Comparison of ENCODE assay signal across 22 cellular contexts in the genomic region with DNA sequence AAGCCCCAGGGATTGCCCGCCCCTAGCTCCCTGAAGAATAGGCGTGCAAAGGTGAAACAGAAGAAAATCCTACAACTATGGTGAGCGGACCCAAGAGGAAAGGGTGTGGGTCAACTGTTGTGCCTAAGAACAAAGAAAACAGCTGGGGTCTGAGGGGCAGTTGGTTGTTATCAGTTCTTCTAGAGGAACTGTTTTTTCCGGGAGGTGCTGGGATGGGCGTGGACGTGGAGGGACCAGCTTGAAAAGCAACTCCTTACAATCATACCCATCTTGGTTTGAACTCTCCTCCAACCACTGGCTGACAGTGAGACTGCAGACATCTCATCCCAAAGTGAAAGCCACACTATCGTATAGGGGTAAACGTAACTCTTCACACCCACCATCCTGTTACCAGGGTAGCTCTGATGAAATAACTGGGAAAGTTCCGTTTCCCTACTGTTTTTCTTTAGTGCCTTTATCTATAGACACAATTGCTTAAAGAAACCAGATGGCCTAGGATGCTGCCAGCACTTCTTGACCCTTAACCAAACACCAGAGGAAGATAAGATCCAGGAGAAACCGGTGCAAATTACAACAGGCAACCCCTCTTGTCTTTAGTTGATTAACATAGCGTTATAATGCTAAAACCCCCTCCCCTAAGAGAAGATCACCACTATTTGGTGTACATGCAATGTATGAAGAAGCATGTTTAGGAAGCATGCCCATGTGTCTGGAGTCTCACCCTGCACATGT.
"Had no signal": no experiment of that assay in that cellular context is flagged by ENCODE, and none has a peak within 500 bp of the region (broad histone marks: within the 10 kb centered on the region; RNA-seq: fewer than 3 reads in every experiment).

No MANE protein-coding gene starts in this region.

- H3K9me3 ChIP-seq: ascending aorta, esophagus muscularis mucosa, ovary, sigmoid colon, thoracic aorta, upper lobe of left lung had no signal

- H2AFZ ChIP-seq: neural progenitor cell had no signal

- H3K27me3 ChIP-seq: ascending aorta, ovary, upper lobe of left lung had no signal

- H3K9ac ChIP-seq: neural progenitor cell had no signal

- H3K4me3 ChIP-seq: ascending aorta, esophagus muscularis mucosa, neural progenitor cell, ovary, sigmoid colon, thoracic aorta, upper lobe of left lung had no signal

- H3K36me3 ChIP-seq: ascending aorta, esophagus muscularis mucosa, neural progenitor cell, ovary, sigmoid colon, thoracic aorta, upper lobe of left lung had no signal

- H3K27ac ChIP-seq: ascending aorta, esophagus muscularis mucosa, neural progenitor cell, ovary, sigmoid colon, thoracic aorta had no signal

- ATAC-seq: activated CD8-positive, alpha-beta T cell treated with anti-CD3 and anti-CD28 coated beads for 36 hours; activated naive CD8-positive, alpha-beta T cell treated with anti-CD3 and anti-CD28 coated beads, Interleukin-2, amount 50 U/mL, for 24 hours; activated T-helper 17 cell treated with anti-CD3 and anti-CD28 coated beads, Interleukin-2, amount 50 U/mL, for 72 hours; left lobe of liver; naive thymus-derived CD4-positive, alpha-beta T cell; stimulated activated memory B cell treated with anti-CD40 and anti-IgM and Interleukin-4, amounts not matched to agents 10 μg/mL and 1 μg/mL and 100 μg/mL, for 72 hours had no signal

- H3K4me2 ChIP-seq: neural progenitor cell had no signal

- DNase-seq: activated CD4-positive, alpha-beta T cell treated with anti-CD3 and anti-CD28 coated beads, Interleukin-2, amount 10 ng/mL, durations not matched to agents 24 days and 14 days; activated CD8-positive, alpha-beta T cell treated with anti-CD3 and anti-CD28 coated beads for 36 hours; activated naive CD4-positive, alpha-beta T cell treated with anti-CD3 and anti-CD28 coated beads for 36 hours; activated naive CD8-positive, alpha-beta T cell treated with anti-CD3 and anti-CD28 coated beads, Interleukin-2, amount 50 U/mL, for 24 hours; activated T-cell treated with anti-CD3 and anti-CD28 coated beads, Interleukin-2, amount 50 U/mL, for 1 hour; cerebellar nuclear complex; cortex of kidney; effector CD4-positive, alpha-beta T cell; foreskin fibroblast; kidney; naive thymus-derived CD4-positive, alpha-beta T cell; ovary; sigmoid colon; stimulated activated CD4-positive, alpha-beta T cell treated with anti-CD3 and anti-CD28 coated beads, Interleukin-4, amount 100 ng/mL, for 4 hours; upper lobe of left lung had no signal

- H3K4me1 ChIP-seq: ascending aorta, esophagus muscularis mucosa, sigmoid colon had no signal
